In the genomic region with DNA sequence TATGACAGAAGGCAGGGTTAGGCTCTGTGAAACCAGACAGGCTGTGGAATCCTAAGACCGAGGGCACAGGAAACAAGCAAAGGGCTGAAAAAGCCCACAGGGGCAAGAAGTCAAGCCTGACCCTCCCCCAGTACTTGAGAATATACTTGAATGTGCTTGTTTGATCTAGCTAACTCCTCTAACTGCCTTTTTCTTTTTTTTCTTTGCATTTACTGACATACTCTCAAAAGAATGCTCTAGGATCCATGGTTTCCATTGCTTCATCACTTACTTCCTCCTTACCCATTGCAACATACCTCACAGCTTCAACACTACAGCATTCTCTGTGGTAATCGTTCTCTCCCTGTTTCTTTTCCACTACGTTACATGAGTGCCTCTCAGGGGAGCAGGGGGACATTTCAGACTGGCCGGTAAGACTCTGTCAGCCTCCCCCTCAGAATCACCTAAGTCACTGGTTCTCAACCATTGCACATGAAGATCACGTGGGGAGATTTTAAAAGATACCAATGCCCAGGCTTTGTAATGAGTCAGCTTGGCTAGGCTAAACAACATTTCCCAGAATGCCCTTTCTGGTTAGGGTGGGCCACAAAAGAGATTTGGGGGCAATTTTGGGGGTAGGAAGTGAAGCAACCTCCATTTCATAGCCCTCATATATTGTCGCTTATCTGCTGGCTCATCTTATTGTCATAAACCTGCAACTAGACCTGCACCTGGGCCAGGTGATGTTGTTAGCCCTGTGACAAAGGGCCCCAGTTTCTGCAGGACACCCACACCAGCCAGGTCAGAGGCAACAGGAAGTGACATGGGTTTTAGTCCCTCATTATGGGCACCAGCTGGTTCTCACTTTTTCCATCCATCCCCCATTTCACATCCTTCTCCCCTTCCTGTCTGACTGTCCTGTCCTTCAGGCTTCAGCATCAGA, we compare ENCODE assay signal across 8 cellular contexts. TPM values are rescaled to one million over a fixed set of nuclear protein-coding genes. Genes with fewer than 3 reads are reported as not detected.
DNase-seq lines count a peak whose midpoint lies in the region; ATAC-seq, FAIRE-seq and TF ChIP-seq lines count a peak whose summit lies in the region.

No MANE protein-coding gene starts in this region.

- no peak for TF ChIP-seq POLR2A in endothelial cell of umbilical vein (IDR thresholded peaks at IDR 0.05; ENCODE audit: low read depth, low read length)

- TF ChIP-seq CTCF in left ventricle myocardium inferior (IDR thresholded peaks at IDR 0.05; ENCODE audit: borderline replicate concordance), result no peak
- no peak for TF ChIP-seq CTCF in endothelial cell of umbilical vein (IDR thresholded peaks at IDR 0.05; ENCODE audit: extremely low read depth in 1 of 2, insufficient read depth in 1 of 2, low read depth in 1 of 2, low read length in 2 of 2)
- TF ChIP-seq CTCF in neutrophil (IDR thresholded peaks at IDR 0.05), result peak; percentile 20

- no peak overlapping the region for H2AFZ ChIP-seq in endothelial cell of umbilical vein (ENCODE audit: low read depth, low read length)

- no peaks in the 10 kb centered on the region for H4K20me1 ChIP-seq in endothelial cell of umbilical vein (replicated peaks; ENCODE audit: control insufficient read depth, extremely low read depth, insufficient read depth, low read length)

- H3K4me1 ChIP-seq in left ventricle myocardium inferior (no peaks in the 10 kb centered on the region), endothelial cell of umbilical vein (ENCODE audit: control insufficient read depth, extremely low read depth, insufficient read depth, low read length) (peaks cover 5% of the 10 kb centered on the region), neutrophil (ENCODE audit: control insufficient read depth in 1 of 2, insufficient read depth in 1 of 2, low read depth in 1 of 2, low read length in 1 of 2) (peaks cover 96 to 98% of the 10 kb centered on the region in 2 experiments)

- POLR2A ChIA-PET in endothelial cell of umbilical vein (lab: Charles Lee), result no interaction called here

- H3K4me3 ChIP-seq in left ventricle myocardium inferior (no peak overlapping the region), endothelial cell of umbilical vein (replicated peaks in 1 of 3; ENCODE audit: insufficient read depth in 1 of 3, low read depth in 1 of 3, low read length in 3 of 3) (no peak overlapping the region), neutrophil (ENCODE audit: low read depth in 1 of 2, low read length in 1 of 2) (peak overlapping the region; percentile 49 to 52)

- H3K9me3 ChIP-seq in left ventricle myocardium inferior (replicated peaks) (no peaks in the 10 kb centered on the region), endothelial cell of umbilical vein (replicated peaks; ENCODE audit: control insufficient read depth, insufficient read depth, low read length) (no peaks in the 10 kb centered on the region), neutrophil (no peaks in the 10 kb centered on the region)

- dilution Hi-C loops in endothelial cell of umbilical vein (cut with MboI; ENCODE audit: extremely low pct_ligation_motif_present, low sequenced_read_pairs), result no loop called here

- H3K4me2 ChIP-seq in endothelial cell of umbilical vein (ENCODE audit: insufficient read depth, low read length), result no peak overlapping the region

- CTCF ChIA-PET in endothelial cell of umbilical vein (lab: Charles Lee), result interaction anchor here (0.6 to 1.7 kb wide), 2 partner anchors 70 to 218 kb away, joined by 3 to 6 read pairs; no protein-coding TSS in a partner anchor

- FAIRE-seq in endothelial cell of umbilical vein (lab: Jason Lieb, UNC), result no peak

- no peak overlapping the region for H3K27ac ChIP-seq in left ventricle myocardium inferior (replicated peaks)
- peak overlapping the region; percentile 12 for H3K27ac ChIP-seq in endothelial cell of umbilical vein (ENCODE audit: insufficient read depth, low read depth, low read length)
- peak overlapping the region; percentile 94 for H3K27ac ChIP-seq in neutrophil

- no peaks in the 10 kb centered on the region for H3K27me3 ChIP-seq in left ventricle myocardium inferior (ENCODE audit: low read depth)
- H3K27me3 ChIP-seq in endothelial cell of umbilical vein (ENCODE audit: control insufficient read depth in 2 of 2, insufficient read depth in 2 of 2, low read length in 2 of 2), result no peaks in the 10 kb centered on the region
- H3K27me3 ChIP-seq in neutrophil, result no peaks in the 10 kb centered on the region

- no TSS peak for BruUV-seq in endothelial cell of umbilical vein (replicated peaks; lab: Mats Ljungman, UMichigan)

- no peak overlapping the region for H3K9ac ChIP-seq in endothelial cell of umbilical vein (replicated peaks; ENCODE audit: extremely low read depth, insufficient read depth, low read length)

- DNase-seq in Right ventricle myocardium superior (peak; percentile 22), left ventricle myocardium inferior (no peak), SW 1271 (lab: John Stamatoyannopoulos, UW) (peak; percentile 54 to 79), endothelial cell of umbilical vein (ENCODE audit: low read depth, low spot score) (peak; percentile 21), cortex of kidney (lab: John Stamatoyannopoulos, UW) (no peak), ecto neural progenitor cell (ENCODE audit: low spot score) (no peak)

- H3K79me2 ChIP-seq in endothelial cell of umbilical vein (ENCODE audit: control insufficient read depth, insufficient read depth, low read length), result no peaks in the 10 kb centered on the region

- no peaks in the 10 kb centered on the region for H3K36me3 ChIP-seq in left ventricle myocardium inferior
- no peaks in the 10 kb centered on the region for H3K36me3 ChIP-seq in endothelial cell of umbilical vein (ENCODE audit: control insufficient read depth in 2 of 2, extremely low read depth in 1 of 2, insufficient read depth in 2 of 2, low read length in 2 of 2)
- peaks cover 39% of the 10 kb centered on the region for H3K36me3 ChIP-seq in neutrophil

- ATAC-seq in Right ventricle myocardium superior (ENCODE audit: poor library complexity), result peak; percentile 82
- peak; percentile 52 for ATAC-seq in HG03159 (IDR thresholded peaks at IDR 0.05; ENCODE audit: unreplicated experiment)

- intact Hi-C loops in Right ventricle myocardium superior (cut with DNase I) (no loop called here), left ventricle myocardium inferior (cut with micrococcal nuclease) (no loop called here), endothelial cell of umbilical vein (cut with micrococcal nuclease) (no loop called here)

- H3K9me1 ChIP-seq in endothelial cell of umbilical vein (replicated peaks; ENCODE audit: control insufficient read depth, extremely low read depth, insufficient read depth, low read length), result no peaks in the 10 kb centered on the region

TF ChIP-seq in endothelial cell of umbilical vein, 7 proteins besides CTCF, POLR2A, EP300 and RAD21:
- TF ChIP-seq JUN (IDR thresholded peaks at IDR 0.05; ENCODE audit: borderline replicate concordance, insufficient read depth, insufficient read length, low read depth) (peak; percentile 15), MAX (IDR thresholded peaks at IDR 0.05; ENCODE audit: insufficient read depth, insufficient read length) (no peak), EZH2 (IDR thresholded peaks at IDR 0.05; ENCODE audit: borderline replicate concordance, low read depth, low read length, severe bottlenecking) (no peak), GATA2 (IDR thresholded peaks at IDR 0.05; ENCODE audit: insufficient read depth, insufficient read length, low read depth, low read length) (no peak), FOS (IDR thresholded peaks at IDR 0.05; ENCODE audit: borderline replicate concordance, insufficient read depth, low read length) (no peak), POLR2AphosphoS5 (IDR thresholded peaks at IDR 0.05; ENCODE audit: insufficient read depth, low read depth, low read length) (no peak), MYC (IDR thresholded peaks at IDR 0.05; ENCODE audit: low read depth, low read length) (no peak)

RNA-seq across cellular contexts. Expression of gene RSL24D1, which starts 24.6 kb away (rescaled TPM):
- total RNA-seq in Right ventricle myocardium superior (39.6 TPM), left ventricle myocardium inferior (44.4 TPM), endothelial cell of umbilical vein (58.2 and 60.0 TPM in 2 replicates)
- 12.4 and 18.4 TPM in 2 replicates for polyA plus RNA-seq in endothelial cell of umbilical vein
- 27.6 and 28.7 TPM in 2 replicates for polyA plus RNA-seq in endothelial cell of umbilical vein (2011; cell fraction: cytosol; rRNA removed)
- polyA plus RNA-seq in endothelial cell of umbilical vein (2011; cell fraction: nucleus; rRNA removed), result 14.1 and 17.7 TPM in 2 replicates
- polyA plus RNA-seq in endothelial cell of umbilical vein (2012), result 59.3 and 83.7 TPM in 2 replicates
- polyA minus RNA-seq in endothelial cell of umbilical vein, result 14.6 and 18.0 TPM in 2 replicates
- polyA minus RNA-seq in endothelial cell of umbilical vein (2011; cell fraction: cytosol; rRNA and poly(A)+ RNA removed), result 29.3 TPM
- 29.6 and 34.9 TPM in 2 replicates for polyA minus RNA-seq in endothelial cell of umbilical vein (2011; cell fraction: nucleus; rRNA and poly(A)+ RNA removed)

Comparison
In these comparisons a context has a peak if more than half of its experiments do, and no peak if none do; other contexts are left out.
1. DNase-seq: peak in Right ventricle myocardium superior (single experiment), SW 1271 (2 of 2) and endothelial cell of umbilical vein (single experiment); none in left ventricle myocardium inferior (single experiment), cortex of kidney (single experiment) and ecto neural progenitor cell (single experiment).
2. H3K4me3 ChIP-seq: peak in neutrophil (2 of 2); none in left ventricle myocardium inferior (single experiment) and endothelial cell of umbilical vein (0 of 3).